ENCODE assay signal across 1 cellular context in the genomic region with DNA sequence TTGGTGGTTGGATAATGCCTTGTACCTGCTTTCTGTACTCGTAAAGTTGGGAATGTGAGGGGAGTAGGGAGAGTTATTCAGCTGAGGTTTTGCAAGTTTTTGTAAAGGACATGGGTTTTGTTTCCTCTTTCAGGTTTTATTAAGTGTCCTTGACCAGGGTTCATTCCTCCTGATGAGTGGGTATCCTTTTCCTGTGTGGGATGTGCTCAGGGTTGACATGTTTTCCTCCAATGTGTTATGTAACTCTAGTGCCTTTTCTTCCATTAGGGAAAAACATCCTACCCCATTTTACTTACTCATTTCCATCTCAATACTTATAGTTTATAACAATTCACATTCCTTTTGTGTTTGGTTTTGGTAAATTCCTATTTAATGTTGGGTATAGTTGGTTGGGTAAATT.
A peak's percentile ranks its signal among the peaks of the same experiment; 100 is the strongest.
TF ChIP-seq lines count a peak whose summit lies in the region.

No MANE protein-coding gene starts in this region.

TF ChIP-seq in HepG2, 621 proteins besides CTCF, POLR2A, EP300 and RAD21 (continued from another document):
- TF ChIP-seq, protein P1, sequence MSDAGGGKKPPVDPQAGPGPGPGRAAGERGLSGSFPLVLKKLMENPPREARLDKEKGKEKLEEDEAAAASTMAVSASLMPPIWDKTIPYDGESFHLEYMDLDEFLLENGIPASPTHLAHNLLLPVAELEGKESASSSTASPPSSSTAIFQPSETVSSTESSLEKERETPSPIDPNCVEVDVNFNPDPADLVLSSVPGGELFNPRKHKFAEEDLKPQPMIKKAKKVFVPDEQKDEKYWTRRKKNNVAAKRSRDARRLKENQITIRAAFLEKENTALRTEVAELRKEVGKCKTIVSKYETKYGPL (CRISPR knock-in tag; IDR thresholded peaks at IDR 0.05) = peak; percentile 70; the same call in 1 of the 2 replicates
- TF ChIP-seq MED1 (CRISPR knock-in tag; IDR thresholded peaks at IDR 0.05) (0 out of 2 replicates have a peak, but pooled peaks have one; percentile 27), REPIN1 (CRISPR knock-in tag; IDR thresholded peaks at IDR 0.05; ENCODE audit: borderline replicate concordance, low read depth) (no peak), MEF2D (CRISPR knock-in tag; IDR thresholded peaks at IDR 0.05) (no peak)
- TF ChIP-seq, protein P2, sequence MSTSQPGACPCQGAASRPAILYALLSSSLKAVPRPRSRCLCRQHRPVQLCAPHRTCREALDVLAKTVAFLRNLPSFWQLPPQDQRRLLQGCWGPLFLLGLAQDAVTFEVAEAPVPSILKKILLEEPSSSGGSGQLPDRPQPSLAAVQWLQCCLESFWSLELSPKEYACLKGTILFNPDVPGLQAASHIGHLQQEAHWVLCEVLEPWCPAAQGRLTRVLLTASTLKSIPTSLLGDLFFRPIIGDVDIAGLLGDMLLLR (CRISPR knock-in tag; IDR thresholded peaks at IDR 0.05) = no peak
